Comparison of ENCODE assay signal across 8 cellular contexts in the genomic region with DNA sequence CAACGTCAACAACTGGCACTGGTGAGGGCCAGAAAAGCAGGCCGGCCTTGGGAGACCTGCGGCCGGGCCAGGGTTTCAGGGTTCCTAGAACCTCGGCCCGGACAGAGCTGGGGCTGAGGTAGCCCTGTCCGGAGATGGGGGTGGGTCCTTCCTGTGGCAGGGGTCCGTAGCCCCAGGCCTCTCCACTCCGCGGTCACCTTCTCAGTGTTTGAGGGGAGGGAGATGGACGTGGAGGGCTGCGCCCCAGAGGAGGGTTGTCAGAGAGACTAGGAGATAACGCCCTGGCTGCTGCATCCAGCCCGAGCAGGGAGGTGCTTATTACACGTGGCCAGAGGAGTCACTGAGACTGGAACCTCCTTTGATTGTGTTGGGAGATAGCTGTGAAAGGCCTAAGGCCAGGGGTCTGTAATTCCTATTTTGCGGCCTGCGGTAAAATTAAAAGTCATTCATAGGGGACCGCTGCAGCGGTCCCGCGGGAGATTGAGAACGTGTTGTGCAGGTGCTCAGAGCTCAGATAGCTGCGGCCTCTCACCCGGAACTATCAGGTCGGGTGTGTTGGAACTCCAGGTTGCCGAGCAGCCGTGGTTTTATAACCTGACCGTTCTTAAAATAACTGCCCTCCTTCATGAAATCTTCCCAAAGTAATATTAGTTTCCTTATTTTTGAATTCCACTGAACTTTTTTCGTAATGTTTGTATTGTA. TPM values are rescaled to one million over a fixed set of nuclear protein-coding genes. Genes with fewer than 3 reads are reported as not detected.
A peak's percentile ranks its signal among the peaks of the same experiment; 100 is the strongest.
DNase-seq lines count a peak whose midpoint lies in the region; ATAC-seq, FAIRE-seq and TF ChIP-seq lines count a peak whose summit lies in the region.

No MANE protein-coding gene starts in this region.

- H3K27me3 Mint-ChIP-seq in Caco-2 (ENCODE audit: insufficient read depth, unreplicated experiment) (no peaks in the 10 kb centered on the region), brain (peaks cover 18% of the 10 kb centered on the region)

- TSS peak; percentile 37 for BruUV-seq in Caco-2 (replicated peaks; lab: Mats Ljungman, UMichigan)

- no peak for FAIRE-seq in kidney (lab: Jason Lieb, UNC)

- H3K79me2 ChIP-seq in SU-DHL-6 (ENCODE audit: insufficient read depth, low read length) = peaks cover 44% of the 10 kb centered on the region

- H3F3A ChIP-seq in SU-DHL-6 (ENCODE audit: insufficient read depth) = peaks cover 9% of the 10 kb centered on the region; the same call in 1 of the 2 replicates

- H3K4me3 Mint-ChIP-seq in Caco-2 (ENCODE audit: unreplicated experiment) (peak overlapping the region; percentile 98), brain (peak overlapping the region; percentile 99 to 100 (median 100))

- H3K9ac ChIP-seq in SU-DHL-6 (ENCODE audit: low read length) (peak overlapping the region; percentile 90), kidney (ENCODE audit: low read length in 2 of 2) (peak overlapping the region; percentile 87 to 100)

- H2AFZ ChIP-seq in SU-DHL-6 (ENCODE audit: low read depth, low read length, severe bottlenecking) = peak overlapping the region; percentile 96

- H3K4me3 ChIP-seq in Caco-2 (ENCODE audit: low read depth, low read length) = peak overlapping the region; percentile 98
- H3K4me3 ChIP-seq in SU-DHL-6 (ENCODE audit: insufficient read depth, low read length, poor library complexity, severe bottlenecking) = peak overlapping the region; percentile 91
- peak overlapping the region; percentile 87 to 98 for H3K4me3 ChIP-seq in kidney (ENCODE audit: low read length in 2 of 2)

- H3K9me3 ChIP-seq in Caco-2 (no peaks in the 10 kb centered on the region), SU-DHL-6 (ENCODE audit: insufficient read depth, low read length) (no peaks in the 10 kb centered on the region), kidney (ENCODE audit: control insufficient read depth in 1 of 2, low read length in 2 of 2) (no peaks in the 10 kb centered on the region)

- peak; percentile 9 for ATAC-seq in GM19463 (IDR thresholded peaks at IDR 0.05; ENCODE audit: unreplicated experiment)
- peak; percentile 3 for ATAC-seq in HG03565 (IDR thresholded peaks at IDR 0.05; ENCODE audit: unreplicated experiment)

- TF ChIP-seq CTCF in Caco-2 (IDR thresholded peaks at IDR 0.05; ENCODE audit: insufficient read depth in 1 of 2, low read depth in 1 of 2, low read length in 1 of 2, severe bottlenecking in 1 of 2, unreplicated experiment in 1 of 2) (no peak), SU-DHL-6 (IDR thresholded peaks at IDR 0.05; ENCODE audit: insufficient read depth, low read length, poor library complexity, severe bottlenecking) (no peak), brain (conservative IDR thresholded peaks at IDR 0.05) (no peak), kidney (IDR thresholded peaks at IDR 0.05; ENCODE audit: borderline replicate concordance, extremely low read depth, insufficient read depth) (no peak)

- H3K9me3 Mint-ChIP-seq in Caco-2 (ENCODE audit: unreplicated experiment) (no peaks in the 10 kb centered on the region), brain (no peaks in the 10 kb centered on the region)

- peaks cover 60% of the 10 kb centered on the region for H3K36me3 Mint-ChIP-seq in Caco-2 (ENCODE audit: insufficient read depth, unreplicated experiment)
- peaks cover 42% of the 10 kb centered on the region for H3K36me3 Mint-ChIP-seq in brain

- no peaks in the 10 kb centered on the region for H3K27me3 ChIP-seq in Caco-2 (replicated peaks; ENCODE audit: control insufficient read depth, insufficient read depth, low read length)
- H3K27me3 ChIP-seq in SU-DHL-6 (ENCODE audit: low read length) = no peaks in the 10 kb centered on the region

- H3K27ac ChIP-seq in SU-DHL-6 (ENCODE audit: low read depth, low read length) (peak overlapping the region; percentile 82), kidney (ENCODE audit: low read depth in 2 of 2, low read length in 2 of 2) (peak overlapping the region; percentile 97 to 100)

- no peaks in the 10 kb centered on the region for H3K9me2 ChIP-seq in SU-DHL-6 (replicated peaks; ENCODE audit: insufficient read depth, low read length)

- H4K20me1 ChIP-seq in SU-DHL-6 (ENCODE audit: low read depth, low read length) = peaks cover 9% of the 10 kb centered on the region; the same call in 1 of the 2 replicates

- H3K36me3 ChIP-seq in Caco-2 (ENCODE audit: control insufficient read depth, insufficient read depth, low read length) (0 out of 2 replicates have a peak, but pooled peaks cover 1% of the 10 kb centered on the region), SU-DHL-6 (ENCODE audit: low read length) (peaks cover 12% of the 10 kb centered on the region), kidney (ENCODE audit: control insufficient read depth in 1 of 2, insufficient read depth in 2 of 2, low read length in 2 of 2) (peaks cover 23 to 29% of the 10 kb centered on the region in 2 donors)

- intact Hi-C loops in Caco-2 (cut with micrococcal nuclease; ENCODE audit: unreplicated experiment) = loop anchor here (5.0 kb wide), 2 partner anchors 136 to 159 kb away; a partner anchor contains a TSS
- intact Hi-C loops in kidney (cut with DNase I) = no loop called here

- H3K4me2 ChIP-seq in SU-DHL-6 (ENCODE audit: low read depth, low read length, poor library complexity, severe bottlenecking) = peak overlapping the region; percentile 87

- H3K4me1 ChIP-seq in Caco-2 (0 out of 2 replicates have a peak, but pooled peaks cover 3% of the 10 kb centered on the region), kidney (ENCODE audit: control insufficient read depth in 1 of 2, insufficient read depth in 1 of 2, low read depth in 1 of 2, low read length in 2 of 2) (peaks cover 11 to 12% of the 10 kb centered on the region in 2 donors)

- POLR2A ChIA-PET in Caco-2 (lab: Charles Lee) = interaction anchor here (0.6 to 1.1 kb wide), 2 partner anchors 10 to 20 kb away, joined by 3 to 8 read pairs; no protein-coding TSS in a partner anchor

- H3K4me1 Mint-ChIP-seq in Caco-2 (ENCODE audit: low read depth, unreplicated experiment) (peaks cover 10% of the 10 kb centered on the region), brain (peaks cover 53% of the 10 kb centered on the region)

- H3K27ac Mint-ChIP-seq in Caco-2 (ENCODE audit: unreplicated experiment) (peak overlapping the region; percentile 99), brain (peak overlapping the region; percentile 99 to 100 (median 100))

- CTCF ChIA-PET in Caco-2 (lab: Charles Lee) = interaction anchor here (0.6 to 1.8 kb wide), 7 partner anchors 9 to 147 kb away, joined by 3 to 7 read pairs (median 5); a partner anchor contains a TSS

- DNase-seq in Caco-2 (peak; percentile 42 to 53), kidney (no peak), NCI-H446 (lab: John Stamatoyannopoulos, UW) (no peak)
- DNase-seq in stimulated activated CD4-positive, alpha-beta T cell treated with anti-CD3 and anti-CD28 coated beads, Interleukin-2, amount 100 ng/mL, for 24 hours = peak; percentile 38 to 43

RNA-seq across cellular contexts. Expression of a gene that starts 0.5 kb away (rescaled TPM):
- 161 and 193 TPM in 2 replicates for total RNA-seq in Caco-2 (2022)
- polyA plus RNA-seq in brain (ENCODE audit: insufficient read depth, low read depth, low replicate concordance) = 276 TPM
- 92.0 TPM for total RNA-seq in kidney
- polyA plus RNA-seq in kidney (ENCODE audit: insufficient read depth, low read depth, low replicate concordance) = 149 TPM

RNA-seq across cellular contexts. Expression of a gene that starts 1.0 kb away (rescaled TPM):
- total RNA-seq in Caco-2 (2022) (20.0 and 20.7 TPM in 2 replicates), kidney (16.6 TPM)
- polyA plus RNA-seq in brain (ENCODE audit: insufficient read depth, low read depth, low replicate concordance) (30.5 TPM), kidney (ENCODE audit: insufficient read depth, low read depth, low replicate concordance) (14.1 TPM)

RNA-seq across cellular contexts. Expression of a gene that starts 35.1 kb away (rescaled TPM):
- 0.28 and 0.41 TPM in 2 replicates for total RNA-seq in Caco-2 (2022)
- not detected for polyA plus RNA-seq in brain (ENCODE audit: insufficient read depth, low read depth, low replicate concordance)
- 0.57 TPM for total RNA-seq in kidney
- polyA plus RNA-seq in kidney (ENCODE audit: insufficient read depth, low read depth, low replicate concordance) = 0.28 TPM

RNA-seq across cellular contexts. Expression of a gene that starts 40.2 kb away (rescaled TPM):
- total RNA-seq in Caco-2 (2022) = 10.6 and 13.3 TPM in 2 replicates
- 0.24 TPM for polyA plus RNA-seq in brain (ENCODE audit: insufficient read depth, low read depth, low replicate concordance)
- total RNA-seq in kidney = 0.57 TPM
- 0.80 TPM for polyA plus RNA-seq in kidney (ENCODE audit: insufficient read depth, low read depth, low replicate concordance)

Comparison
In these comparisons a context has a peak if more than half of its experiments do, and no peak if none do; other contexts are left out.
1. DNase-seq: peak in Caco-2 (2 of 2) and stimulated activated CD4-positive, alpha-beta T cell treated with anti-CD3 and anti-CD28 coated beads, Interleukin-2, amount 100 ng/mL, for 24 hours (2 of 2); none in kidney (single experiment) and NCI-H446 (0 of 2).
2. Peak in every context shown above with its lines, with median percentiles within 50 percentile points of each other: H3K4me3 ChIP-seq.